8 cellular contexts compared by ENCODE assay signal in the genomic region with DNA sequence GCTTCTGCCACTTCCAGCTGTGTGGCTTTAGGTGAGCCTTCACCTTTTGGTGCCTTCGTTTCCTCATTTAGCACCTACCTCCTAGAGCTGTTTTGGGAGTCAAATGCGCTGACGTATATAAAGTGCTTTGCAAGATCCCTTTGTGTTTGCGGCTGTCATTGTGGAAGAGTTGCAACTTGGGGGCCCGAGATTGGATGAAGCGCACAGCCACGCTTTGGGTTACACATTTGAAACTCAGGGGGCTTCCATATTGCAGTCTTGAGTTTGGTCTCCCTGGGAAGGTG. TPM values are rescaled to one million over a fixed set of nuclear protein-coding genes. Genes with fewer than 3 reads are reported as not detected.
DNase-seq lines count a peak whose midpoint lies in the region; ATAC-seq and TF ChIP-seq lines count a peak whose summit lies in the region.

No MANE protein-coding gene starts in this region.

- no peak for TF ChIP-seq CTCF in CD4-positive, alpha-beta T cell (IDR thresholded peaks at IDR 0.05)
- no peak for TF ChIP-seq CTCF in nephron progenitor cell (IDR thresholded peaks at IDR 0.05)

- H3K27me3 Mint-ChIP-seq in CD4-positive, alpha-beta T cell = no peaks in the 10 kb centered on the region
- no peaks in the 10 kb centered on the region for H3K27me3 Mint-ChIP-seq in nephron progenitor cell (ENCODE audit: low read depth, poor library complexity)

- H3K9me3 Mint-ChIP-seq in CD4-positive, alpha-beta T cell = no peaks in the 10 kb centered on the region
- no peaks in the 10 kb centered on the region for H3K9me3 Mint-ChIP-seq in nephron progenitor cell

- H3K4me3 Mint-ChIP-seq in CD4-positive, alpha-beta T cell = peak overlapping the region; percentile 94
- H3K4me3 Mint-ChIP-seq in nephron progenitor cell = peak overlapping the region; percentile 92

- no peaks in the 10 kb centered on the region for H3K27me3 ChIP-seq in CD4-positive, alpha-beta T cell (ENCODE audit: control insufficient read depth, insufficient read depth, low read length)
- H3K27me3 ChIP-seq in Karpas-422 (ENCODE audit: low read length) = no peaks in the 10 kb centered on the region

- ATAC-seq in CD4-positive, alpha-beta T cell (ENCODE audit: poor library complexity) = no peak
- ATAC-seq in HG03025 (IDR thresholded peaks at IDR 0.05; ENCODE audit: low FRiP score, unreplicated experiment) (no peak), HG03521 (IDR thresholded peaks at IDR 0.05; ENCODE audit: unreplicated experiment) (no peak)

- H3K4me2 ChIP-seq in Karpas-422 (ENCODE audit: low read depth, low read length, poor library complexity, severe bottlenecking) = peak overlapping the region; percentile 80

- no peaks in the 10 kb centered on the region for H3K9me2 ChIP-seq in Karpas-422 (replicated peaks; ENCODE audit: insufficient read depth, low read length)

- H3K79me2 ChIP-seq in Karpas-422 (ENCODE audit: low read length) = peaks cover 39% of the 10 kb centered on the region

- H3K27ac Mint-ChIP-seq in CD4-positive, alpha-beta T cell = peak overlapping the region; percentile 92
- H3K27ac Mint-ChIP-seq in nephron progenitor cell = peak overlapping the region; percentile 19

- CTCF ChIA-PET in CD4-positive, alpha-beta T cell (lab: Charles Lee) = interaction anchor here (0.9 kb wide), 1 partner anchor 64 kb away, joined by 3 read pairs; no protein-coding TSS in a partner anchor

- POLR2A ChIA-PET in CD4-positive, alpha-beta T cell (lab: Charles Lee) = interaction anchor here (0.8 to 2.0 kb wide), 4 partner anchors 13 to 258 kb away, joined by 4 to 9 read pairs (median 5); a partner anchor contains a TSS

- no peak overlapping the region; the same call in 1 of the 2 replicates for H2AFZ ChIP-seq in Karpas-422 (ENCODE audit: low read length)

- H3K4me1 ChIP-seq in Karpas-422 (ENCODE audit: low read length) = peaks cover 45% of the 10 kb centered on the region

- H3K9ac ChIP-seq in Karpas-422 (ENCODE audit: low read length) = peak overlapping the region; percentile 78

- peak overlapping the region; percentile 68 for H3K27ac ChIP-seq in CD4-positive, alpha-beta T cell (ENCODE audit: low read depth, low read length)
- H3K27ac ChIP-seq in Karpas-422 (ENCODE audit: low read length) (peak overlapping the region; percentile 60), cingulate gyrus (ENCODE audit: low read depth, low read length) (peak overlapping the region; percentile 88)

- H3K36me3 ChIP-seq in Karpas-422 (ENCODE audit: insufficient read depth, low read length) = peaks cover 13% of the 10 kb centered on the region; the same call in 1 of the 2 replicates

- intact Hi-C loops in CD4-positive, alpha-beta T cell (cut with DNase I, micrococcal nuclease) = loop anchor here in 1 of 2 experiments (5.0 to 10.0 kb wide), 4 partner anchors 172 to 622 kb away; a partner anchor contains a TSS

- H3K4me3 ChIP-seq in Karpas-422 (ENCODE audit: low read length) = peak overlapping the region; percentile 70

- no peak for DNase-seq in CD4-positive, alpha-beta T cell
- DNase-seq in Karpas-422 (peak; percentile 93), nephron progenitor cell (no peak), NCI-H187 treated with DMSO at 0.1 percent for 48 hours (lab: John Stamatoyannopoulos, UW) (no peak)
- no peak for DNase-seq in effector CD8-positive, alpha-beta T cell (lab: John Stamatoyannopoulos, UW)

- no peaks in the 10 kb centered on the region for H3K9me3 ChIP-seq in CD4-positive, alpha-beta T cell (ENCODE audit: control insufficient read depth, low read length)
- H3K9me3 ChIP-seq in Karpas-422 (ENCODE audit: low read length) = no peaks in the 10 kb centered on the region

- peaks cover 34% of the 10 kb centered on the region for H3K36me3 Mint-ChIP-seq in CD4-positive, alpha-beta T cell (ENCODE audit: low read depth)
- H3K36me3 Mint-ChIP-seq in nephron progenitor cell (ENCODE audit: low read depth) = no peaks in the 10 kb centered on the region

- H4K20me1 ChIP-seq in Karpas-422 (ENCODE audit: insufficient read depth, low read depth, low read length) = peaks cover 22% of the 10 kb centered on the region

- peaks cover 59% of the 10 kb centered on the region for H3K4me1 Mint-ChIP-seq in CD4-positive, alpha-beta T cell (ENCODE audit: low read depth)
- peaks cover 66% of the 10 kb centered on the region for H3K4me1 Mint-ChIP-seq in nephron progenitor cell

RNA-seq across cellular contexts. Expression of a gene that starts 0.6 kb away (rescaled TPM):
- total RNA-seq in CD4-positive, alpha-beta T cell = 100 to 1,000 TPM; 140 to 142 TPM
- total RNA-seq in Karpas-422 (2014; rRNA removed; shearing (Covaris generic); ENCODE audit: low replicate concordance) = 85.1 and 210 TPM in 2 replicates

RNA-seq across cellular contexts. Expression of a gene that starts 4.8 kb away (rescaled TPM):
- 10 to 100 TPM; 12.0 to 14.9 TPM for total RNA-seq in CD4-positive, alpha-beta T cell
- 8.5 and 28.8 TPM in 2 replicates for total RNA-seq in Karpas-422 (2014; rRNA removed; shearing (Covaris generic); ENCODE audit: low replicate concordance)

RNA-seq across cellular contexts. Expression of a gene that starts 13.6 kb away (rescaled TPM):
- total RNA-seq in CD4-positive, alpha-beta T cell = 1 to 10 TPM; 5.4 to 6.2 TPM
- 1.5 and 3.7 TPM in 2 replicates for total RNA-seq in Karpas-422 (2014; rRNA removed; shearing (Covaris generic); ENCODE audit: low replicate concordance)
